In the genomic region with DNA sequence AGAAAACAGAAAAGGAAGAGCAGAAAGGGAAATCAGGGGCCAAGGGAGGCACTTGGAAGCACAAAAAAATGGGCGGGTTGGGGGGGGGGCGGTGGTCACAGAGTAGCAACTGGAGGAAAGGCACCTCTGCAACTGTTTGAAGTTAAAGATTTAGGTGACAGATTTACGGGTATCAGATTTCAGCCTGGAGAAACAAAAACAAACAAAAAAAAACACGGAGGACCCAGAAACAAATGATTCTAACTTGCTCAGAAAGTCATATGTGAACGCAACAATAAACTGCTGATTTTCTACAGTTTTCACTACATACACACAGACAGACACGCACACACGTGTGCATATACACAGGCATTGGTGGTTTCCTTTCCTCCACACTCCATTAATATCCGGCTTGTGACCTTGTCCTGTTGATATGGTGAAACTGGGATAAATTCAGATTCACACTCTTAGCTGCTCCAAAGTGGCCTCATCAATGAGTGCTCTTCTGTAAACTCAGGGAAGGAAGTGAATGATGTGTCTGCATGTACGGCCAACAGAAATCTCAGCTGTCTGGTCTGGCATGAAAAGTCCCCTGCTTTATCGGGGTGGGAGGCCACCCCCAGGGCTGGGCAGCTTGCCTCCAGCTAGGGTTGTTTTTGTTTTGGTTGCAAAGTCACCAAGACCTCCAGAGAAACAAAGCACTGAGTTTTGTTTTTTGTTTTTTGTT, we compare ENCODE assay signal across 11 cellular contexts. TPM values are rescaled to one million over a fixed set of nuclear protein-coding genes. Genes with fewer than 3 reads are reported as not detected.
DNase-seq lines count a peak whose midpoint lies in the region; ATAC-seq and TF ChIP-seq lines count a peak whose summit lies in the region.
"Had no signal": no experiment of that assay in that cellular context is flagged by ENCODE, and none has a peak within 500 bp of the region (broad histone marks: within the 10 kb centered on the region; RNA-seq: fewer than 3 reads in every experiment).

No MANE protein-coding gene starts in this region.

- peaks cover 20% of the 10 kb centered on the region for H3K4me1 ChIP-seq in osteoblast (ENCODE audit: insufficient read depth, low read length)

- peak; percentile 6 for ATAC-seq in GM18867 (IDR thresholded peaks at IDR 0.05; ENCODE audit: unreplicated experiment)

- H3K27ac ChIP-seq in osteoblast (ENCODE audit: low read depth, low read length), result peak overlapping the region; percentile 8

- no peak overlapping the region for H3K4me2 ChIP-seq in osteoblast (ENCODE audit: insufficient read depth, low read length)

- H3K36me3 ChIP-seq in osteoblast (ENCODE audit: insufficient read depth, low read length), result peaks cover 7% of the 10 kb centered on the region

- peaks cover 4% of the 10 kb centered on the region for H4K20me1 ChIP-seq in osteoblast (ENCODE audit: insufficient read depth, low read length)

- peak overlapping the region; percentile 78 for H3K27ac Mint-ChIP-seq in HFFc6
- H3K27ac Mint-ChIP-seq in activated T-helper 1 cell treated with anti-CD3 and anti-CD28 coated beads, Interleukin-12 subunit alpha, Interleukin-12 subunit beta, Interleukin-2, Interleukin-4 antibody, amounts not matched to agents 30 ng/mL and 10 ng/mL and 1 ng/mL, durations not matched to agents 14 hours and 24 hours and 36 hours, result peak overlapping the region; percentile 93

- no peaks in the 10 kb centered on the region for H3K79me2 ChIP-seq in osteoblast (ENCODE audit: insufficient read depth, low read length)

- no peaks in the 10 kb centered on the region for H3K9me3 Mint-ChIP-seq in HFFc6
- no peaks in the 10 kb centered on the region for H3K9me3 Mint-ChIP-seq in activated T-helper 1 cell treated with anti-CD3 and anti-CD28 coated beads, Interleukin-12 subunit alpha, Interleukin-12 subunit beta, Interleukin-2, Interleukin-4 antibody, amounts not matched to agents 30 ng/mL and 10 ng/mL and 1 ng/mL, durations not matched to agents 14 hours and 24 hours and 36 hours

- H2AFZ ChIP-seq in osteoblast (ENCODE audit: low read length), result no peak overlapping the region

- DNase-seq in HFFc6, result no peak
- no peak for DNase-seq in activated T-helper 1 cell treated with anti-CD3 and anti-CD28 coated beads, Interleukin-12 subunit alpha, Interleukin-12 subunit beta, Interleukin-2, Interleukin-4 antibody, amounts not matched to agents 30 ng/mL and 10 ng/mL and 1 ng/mL, durations not matched to agents 14 hours and 24 hours and 36 hours (ENCODE audit: low spot score)
- no peak for DNase-seq in osteoblast (ENCODE audit: insufficient read length, low spot score, missing footprints)
- no peak for DNase-seq in NCI-H526 (lab: John Stamatoyannopoulos, UW)
- no peak for DNase-seq in activated CD4-positive, alpha-beta T cell treated with anti-CD3 and anti-CD28 coated beads for 1 hour
- DNase-seq in UCSD-AML1 (lab: John Stamatoyannopoulos, UW; ENCODE audit: unreplicated experiment), result no peak
- DNase-seq in NAMALWA (ENCODE audit: low spot score), result no peak
- DNase-seq: activated CD4-positive, CD25-positive, alpha-beta regulatory T cell treated with anti-CD3 and anti-CD28 coated beads, Interleukin-2, amount 50 U/mL, for 72 hours; dorsolateral prefrontal cortex; NCI-H510A treated with DMSO at 0.1 percent for 48 hours had no signal

- no peak overlapping the region for H3K4me3 Mint-ChIP-seq in HFFc6
- H3K4me3 Mint-ChIP-seq in activated T-helper 1 cell treated with anti-CD3 and anti-CD28 coated beads, Interleukin-12 subunit alpha, Interleukin-12 subunit beta, Interleukin-2, Interleukin-4 antibody, amounts not matched to agents 30 ng/mL and 10 ng/mL and 1 ng/mL, durations not matched to agents 14 hours and 24 hours and 36 hours, result peak overlapping the region; percentile 42

- peaks cover 36% of the 10 kb centered on the region for H3K4me1 Mint-ChIP-seq in HFFc6 (ENCODE audit: low read depth)
- H3K4me1 Mint-ChIP-seq in activated T-helper 1 cell treated with anti-CD3 and anti-CD28 coated beads, Interleukin-12 subunit alpha, Interleukin-12 subunit beta, Interleukin-2, Interleukin-4 antibody, amounts not matched to agents 30 ng/mL and 10 ng/mL and 1 ng/mL, durations not matched to agents 14 hours and 24 hours and 36 hours (ENCODE audit: low read depth), result peaks cover 39% of the 10 kb centered on the region

- peaks cover 9% of the 10 kb centered on the region; the same call in 1 of the 2 replicates for H3K36me3 Mint-ChIP-seq in HFFc6 (ENCODE audit: low read depth)
- peaks cover 33% of the 10 kb centered on the region for H3K36me3 Mint-ChIP-seq in activated T-helper 1 cell treated with anti-CD3 and anti-CD28 coated beads, Interleukin-12 subunit alpha, Interleukin-12 subunit beta, Interleukin-2, Interleukin-4 antibody, amounts not matched to agents 30 ng/mL and 10 ng/mL and 1 ng/mL, durations not matched to agents 14 hours and 24 hours and 36 hours (ENCODE audit: low read depth)

- H3K9me3 ChIP-seq in osteoblast (ENCODE audit: low read depth, low read length), result no peaks in the 10 kb centered on the region

- no peak for TF ChIP-seq CTCF in HFFc6 (IDR thresholded peaks at IDR 0.05)
- TF ChIP-seq CTCF in osteoblast (IDR thresholded peaks at IDR 0.05; ENCODE audit: extremely low read depth, low read depth, low read length), result no peak

- no peaks in the 10 kb centered on the region for H3K27me3 ChIP-seq in osteoblast (ENCODE audit: insufficient read depth, low read length)

- intact Hi-C loops in activated T-helper 1 cell treated with anti-CD3 and anti-CD28 coated beads, Interleukin-12 subunit alpha, Interleukin-12 subunit beta, Interleukin-2, Interleukin-4 antibody, amounts not matched to agents 30 ng/mL and 10 ng/mL and 1 ng/mL, durations not matched to agents 14 hours and 24 hours and 36 hours (cut with micrococcal nuclease), result loop anchor here (1.0 to 5.0 kb wide), 6 partner anchors 10 to 83 kb away; a partner anchor contains a TSS

- no peak overlapping the region for H3K4me3 ChIP-seq in osteoblast (ENCODE audit: insufficient read depth, low read length)
- H3K4me3 ChIP-seq: dorsolateral prefrontal cortex had no signal

- no peaks in the 10 kb centered on the region; the same call in 1 of the 2 replicates for H3K27me3 Mint-ChIP-seq in HFFc6 (ENCODE audit: insufficient read depth)
- no peaks in the 10 kb centered on the region for H3K27me3 Mint-ChIP-seq in activated T-helper 1 cell treated with anti-CD3 and anti-CD28 coated beads, Interleukin-12 subunit alpha, Interleukin-12 subunit beta, Interleukin-2, Interleukin-4 antibody, amounts not matched to agents 30 ng/mL and 10 ng/mL and 1 ng/mL, durations not matched to agents 14 hours and 24 hours and 36 hours (ENCODE audit: insufficient read depth)

RNA-seq across cellular contexts. Expression of a gene that starts 54.3 kb away (rescaled TPM):
- total RNA-seq in HFFc6 (2021; fragmentation: NEBNext Ultra II Directional; extraction: Animal tissue kit (Norgen Biotek cat#: 25700)), result 10 to 100 TPM; 16.1 to 17.8 (median 17.0) TPM
- total RNA-seq in activated T-helper 1 cell treated with anti-CD3 and anti-CD28 coated beads, Interleukin-12 subunit alpha, Interleukin-12 subunit beta, Interleukin-2, Interleukin-4 antibody, amounts not matched to agents 30 ng/mL and 10 ng/mL and 1 ng/mL, durations not matched to agents 14 hours and 24 hours and 36 hours, result 5.2 and 6.2 TPM in 2 replicates
- total RNA-seq in osteoblast, result 6.5 and 8.0 TPM in 2 replicates
